ENCODE assay signal across 1 cellular context in genomic region chr7:61111-61510, GRCh38.
TF ChIP-seq lines count a peak whose summit lies in the region.

No MANE protein-coding gene starts in this region.

TF ChIP-seq in K562, 482 proteins besides CTCF, POLR2A, EP300 and RAD21 (continued from another document and continues in another):
- no peak for TF ChIP-seq ZBTB40 (IDR thresholded peaks at IDR 0.05)
- peak; percentile 73 for TF ChIP-seq ZBTB40 (CRISPR knock-in tag; IDR thresholded peaks at IDR 0.05)
- no peak for TF ChIP-seq U2AF2 (optimal IDR thresholded peaks at IDR 0.05; ENCODE audit: low read depth, low read length)
- TF ChIP-seq ASH1L (IDR thresholded peaks at IDR 0.05; ENCODE audit: borderline replicate concordance, low read depth, partially characterized antibody): no peak
- no peak for TF ChIP-seq ELF2 (CRISPR knock-in tag; IDR thresholded peaks at IDR 0.05)
- no peak for TF ChIP-seq HIVEP1 (CRISPR knock-in tag; IDR thresholded peaks at IDR 0.05)
- TF ChIP-seq PKNOX1 (IDR thresholded peaks at IDR 0.05): no peak
- TF ChIP-seq MCM3 (IDR thresholded peaks at IDR 0.05): no peak
- no peak for TF ChIP-seq SNRNP70 (optimal IDR thresholded peaks at IDR 0.05; ENCODE audit: low read depth, low read length)
- TF ChIP-seq NR2C2 (CRISPR knock-in tag; IDR thresholded peaks at IDR 0.05): peak; percentile 71
- TF ChIP-seq NR2C2 (tag; IDR thresholded peaks at IDR 0.05): no peak
- TF ChIP-seq RCOR1 (IDR thresholded peaks at IDR 0.05; ENCODE audit: borderline replicate concordance in 1 of 2, low read depth in 2 of 2, low read length in 2 of 2): no peak
- peak; percentile 44; the same call in 1 of the 2 replicates for TF ChIP-seq ZNF12 (CRISPR knock-in tag; IDR thresholded peaks at IDR 0.05)
- TF ChIP-seq CREB3 (tag; conservative IDR thresholded peaks at IDR 0.05; ENCODE audit: low read depth): no peak
- TF ChIP-seq ZNF583 (CRISPR knock-in tag; IDR thresholded peaks at IDR 0.05): no peak
- peak in 1 of 3 experiments; percentile 14 for TF ChIP-seq YY1 (IDR thresholded peaks at IDR 0.05; ENCODE audit: borderline replicate concordance in 1 of 3, control insufficient read depth in 1 of 3, extremely low read depth in 1 of 3, insufficient read depth in 3 of 3, insufficient read length in 1 of 3, insufficient replicate concordance in 2 of 3, low read depth in 1 of 3, low read length in 2 of 3)
- TF ChIP-seq ZNF77 (CRISPR knock-in tag; IDR thresholded peaks at IDR 0.05): no peak
- peak; percentile 84; the same call in 1 of the 2 replicates for TF ChIP-seq ZBTB43 (CRISPR knock-in tag; IDR thresholded peaks at IDR 0.05)
- TF ChIP-seq ZNF146 (CRISPR knock-in tag; IDR thresholded peaks at IDR 0.05; ENCODE audit: unreplicated experiment): no peak
- TF ChIP-seq RBBP5 (IDR thresholded peaks at IDR 0.05; ENCODE audit: borderline replicate concordance, insufficient read depth, low read length, poor library complexity, severe bottlenecking): no peak
- TF ChIP-seq SAP30 (IDR thresholded peaks at IDR 0.05; ENCODE audit: borderline replicate concordance, insufficient read depth, low read depth, low read length, poor library complexity, severe bottlenecking): no peak
- no peak for TF ChIP-seq XRCC5 (IDR thresholded peaks at IDR 0.05; ENCODE audit: low read depth, low read length)
- no peak for TF ChIP-seq HINFP (tag; conservative IDR thresholded peaks at IDR 0.05; ENCODE audit: low read depth)
- TF ChIP-seq CHD1 (IDR thresholded peaks at IDR 0.05; ENCODE audit: low read length): no peak
- peak; percentile 90 for TF ChIP-seq ZNF232 (CRISPR knock-in tag; IDR thresholded peaks at IDR 0.05)
- TF ChIP-seq LARP7 (IDR thresholded peaks at IDR 0.05): no peak
- TF ChIP-seq ZNF644 (tag; IDR thresholded peaks at IDR 0.05; ENCODE audit: low read depth): no peak
- no peak for TF ChIP-seq GABPB2 (CRISPR knock-in tag; conservative IDR thresholded peaks at IDR 0.05)
- no peak for TF ChIP-seq HES1 (IDR thresholded peaks at IDR 0.05; ENCODE audit: low read depth)
- no peak for TF ChIP-seq CREB1 (IDR thresholded peaks at IDR 0.05)
- peak; percentile 43; the same call in 1 of the 2 replicates for TF ChIP-seq CREB1 (CRISPR knock-in tag; IDR thresholded peaks at IDR 0.05)
- no peak for TF ChIP-seq HOMEZ (CRISPR knock-in tag; IDR thresholded peaks at IDR 0.05)
- peak in 1 of 2 experiments; percentile 79; a peak in 1 of 4 replicates for TF ChIP-seq FOXA3 (CRISPR knock-in tag; conservative IDR thresholded peaks at IDR 0.05 in 1 of 2, IDR thresholded peaks at IDR 0.05 in 1 of 2)
- TF ChIP-seq ZHX1 (conservative IDR thresholded peaks at IDR 0.05; ENCODE audit: low read length): no peak
- TF ChIP-seq FOXP4 (CRISPR knock-in tag; IDR thresholded peaks at IDR 0.05; ENCODE audit: borderline replicate concordance): peak; percentile 96; the same call in 1 of the 2 replicates
- TF ChIP-seq MIER1 (IDR thresholded peaks at IDR 0.05; ENCODE audit: low read depth): no peak
- TF ChIP-seq JUND (IDR thresholded peaks at IDR 0.05; ENCODE audit: borderline replicate concordance, low read depth, low read length): no peak
- no peak for TF ChIP-seq JUND (tag; IDR thresholded peaks at IDR 0.05; ENCODE audit: borderline replicate concordance, low read depth, low read length)
- no peak for TF ChIP-seq SRF (CRISPR knock-in tag; IDR thresholded peaks at IDR 0.05)
- no peak for TF ChIP-seq ZC3H8 (IDR thresholded peaks at IDR 0.05)
- TF ChIP-seq SNAPC5 (CRISPR knock-in tag; IDR thresholded peaks at IDR 0.05): no peak
- no peak for TF ChIP-seq MCM7 (IDR thresholded peaks at IDR 0.05)
